ENCODE assay signal across 7 cellular contexts in genomic region chr4:26197018-26197779, GRCh38.
DNase-seq lines count a peak whose midpoint lies in the region; ATAC-seq and TF ChIP-seq lines count a peak whose summit lies in the region.

No MANE protein-coding gene starts in this region.

- ATAC-seq in GM19023 (IDR thresholded peaks at IDR 0.05; ENCODE audit: unreplicated experiment) (peak; percentile 78), HG03066 (IDR thresholded peaks at IDR 0.05; ENCODE audit: low read depth, unreplicated experiment) (peak; percentile 85), gastrocnemius medialis (no peak)

- TF ChIP-seq CTCF in gastrocnemius medialis (IDR thresholded peaks at IDR 0.05 in 4 of 5, conservative IDR thresholded peaks at IDR 0.05 in 1 of 5) (no peak), left ventricle myocardium inferior (IDR thresholded peaks at IDR 0.05; ENCODE audit: borderline replicate concordance) (no peak)

- DNase-seq in T follicular helper cell (ENCODE audit: low read depth) (peak; percentile 13), amniotic stem cell (lab: John Stamatoyannopoulos, UW) (peak; percentile 63), gastrocnemius medialis (no peak), left ventricle myocardium inferior (no peak)
- DNase-seq in stimulated activated CD4-positive, alpha-beta T cell treated with anti-CD3 and anti-CD28 coated beads, Interleukin-1b, Interleukin-23, amount 100 ng/mL, for 48 hours: peak; percentile 83

- H3K4me3 ChIP-seq in gastrocnemius medialis (no peak overlapping the region), left ventricle myocardium inferior (no peak overlapping the region)

- H3K4me1 ChIP-seq in gastrocnemius medialis: no peaks in the 10 kb centered on the region
- H3K4me1 ChIP-seq in left ventricle myocardium inferior: no peaks in the 10 kb centered on the region

- no peak for TF ChIP-seq POLR2A in gastrocnemius medialis (IDR thresholded peaks at IDR 0.05)

- H3K36me3 ChIP-seq in gastrocnemius medialis (no peaks in the 10 kb centered on the region), left ventricle myocardium inferior (no peaks in the 10 kb centered on the region)

- H3K27ac ChIP-seq in gastrocnemius medialis: no peak overlapping the region
- H3K27ac ChIP-seq in left ventricle myocardium inferior (replicated peaks): no peak overlapping the region

- intact Hi-C loops in gastrocnemius medialis (cut with DNase I; ENCODE audit: low total_unique reads): no loop called here
- intact Hi-C loops in left ventricle myocardium inferior (cut with micrococcal nuclease): no loop called here

- H3K9me3 ChIP-seq in gastrocnemius medialis (no peaks in the 10 kb centered on the region), left ventricle myocardium inferior (replicated peaks) (no peaks in the 10 kb centered on the region)

- in situ Hi-C loops in gastrocnemius medialis (cut with MboI; ENCODE audit: low sequenced_read_pairs in 4 of 4): no loop called here

- H3K27me3 ChIP-seq in gastrocnemius medialis (no peaks in the 10 kb centered on the region), left ventricle myocardium inferior (ENCODE audit: low read depth) (peaks cover 18% of the 10 kb centered on the region)

Comparison
In these comparisons a context has a peak if more than half of its experiments do, and no peak if none do; other contexts are left out.
1. ATAC-seq: peak in GM19023 (single experiment) and HG03066 (single experiment); none in gastrocnemius medialis (0 of 2).
2. DNase-seq: peak in T follicular helper cell (single experiment), amniotic stem cell (single experiment) and stimulated activated CD4-positive, alpha-beta T cell treated with anti-CD3 and anti-CD28 coated beads, Interleukin-1b, Interleukin-23, amount 100 ng/mL, for 48 hours (single experiment); none in gastrocnemius medialis (0 of 2) and left ventricle myocardium inferior (single experiment).